In the genomic region with DNA sequence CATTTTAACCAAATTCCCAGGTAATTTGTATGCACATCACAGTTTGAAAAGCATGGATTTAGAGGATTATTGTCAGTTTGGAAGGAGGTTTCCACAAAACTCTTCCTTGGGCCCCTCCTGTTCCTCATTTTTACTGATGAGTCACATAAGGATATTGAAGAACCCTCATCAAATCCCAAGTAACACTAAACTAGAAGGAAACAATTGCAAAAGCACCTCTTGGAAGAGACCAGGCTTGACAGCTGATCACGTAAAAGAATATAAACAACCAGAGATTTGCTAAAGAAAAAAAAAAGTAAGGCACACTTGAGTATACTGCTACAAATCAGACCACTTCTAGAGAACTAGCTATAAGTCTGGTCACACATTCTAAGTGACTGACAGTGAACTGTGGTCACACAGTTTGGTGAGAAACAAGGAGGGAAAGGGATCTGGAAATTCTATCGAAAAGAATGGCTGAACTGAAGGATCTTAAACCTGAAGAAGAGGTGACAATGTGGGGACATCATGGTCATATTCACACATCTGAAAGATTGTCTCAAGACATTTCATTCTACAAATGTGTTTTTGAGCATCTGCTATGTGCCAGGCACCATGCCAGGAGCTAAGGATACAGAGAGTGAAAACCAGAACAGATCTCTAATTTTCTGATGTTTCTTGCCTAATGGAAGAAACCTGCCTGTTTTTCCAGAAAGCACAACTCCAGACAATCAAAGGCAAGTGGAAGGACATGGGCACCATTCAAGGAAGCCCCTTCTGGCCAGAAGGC, we compare ENCODE assay signal across 15 cellular contexts. TPM values are rescaled to one million over a fixed set of nuclear protein-coding genes. Genes with fewer than 3 reads are reported as not detected.
DNase-seq lines count a peak whose midpoint lies in the region; ATAC-seq and TF ChIP-seq lines count a peak whose summit lies in the region.
"Had no signal": no experiment of that assay in that cellular context is flagged by ENCODE, and none has a peak within 500 bp of the region (broad histone marks: within the 10 kb centered on the region; RNA-seq: fewer than 3 reads in every experiment).

No MANE protein-coding gene starts in this region.

- no peak for TF ChIP-seq EP300 in SK-N-SH (IDR thresholded peaks at IDR 0.05; ENCODE audit: borderline replicate concordance in 1 of 2, low read depth in 1 of 2, low read length in 1 of 2)
- peak in 1 of 2 donors; percentile 48 for TF ChIP-seq EP300 in tibial nerve (IDR thresholded peaks at IDR 0.05)

- H3K79me2 ChIP-seq in SK-N-SH (ENCODE audit: insufficient read depth), result peaks cover 34% of the 10 kb centered on the region; the same call in 1 of the 2 replicates
- H3K79me2 ChIP-seq in MM.1S (ENCODE audit: low read length), result no peaks in the 10 kb centered on the region

- TF ChIP-seq RAD21 in SK-N-SH (IDR thresholded peaks at IDR 0.05; ENCODE audit: low read length), result no peak

- H3K27ac ChIP-seq in SK-N-SH (ENCODE audit: low read depth in 2 of 2, low read length in 1 of 2) (no peak overlapping the region), tibial nerve (peak overlapping the region in 3 of 4 donors; percentile 28 to 76 (median 31)), MM.1S (ENCODE audit: low read length) (no peak overlapping the region)
- H3K27ac ChIP-seq: WERI-Rb-1 had no signal

- ATAC-seq in SK-N-SH treated with all-trans-retinoic acid at 6 μM for 48 hours (peak; percentile 28; the same call in 2 of the 3 replicates), mucosa of descending colon (peak; percentile 20), GM21619 (IDR thresholded peaks at IDR 0.05; ENCODE audit: unreplicated experiment) (no peak)
- ATAC-seq: left colon; naive thymus-derived CD8-positive, alpha-beta T cell had no signal

- CTCF ChIA-PET in SK-N-SH (lab: Yijun Ruan, JAX), result interaction anchor here (1.0 to 2.1 kb wide), 3 partner anchors 14 to 61 kb away, joined by 3 to 7 read pairs (median 3); no protein-coding TSS in a partner anchor
- CTCF ChIA-PET in GM10248 (lab: Yijun Ruan, JAX), result interaction anchor here (0.9 to 1.5 kb wide), 5 partner anchors 10 to 18 kb away, joined by 3 to 5 read pairs (median 4); no protein-coding TSS in a partner anchor

- H4K20me1 ChIP-seq in SK-N-SH (ENCODE audit: insufficient read depth) (no peaks in the 10 kb centered on the region), MM.1S (ENCODE audit: insufficient read depth, low read length) (no peaks in the 10 kb centered on the region)

- H2AFZ ChIP-seq in SK-N-SH (ENCODE audit: low read depth) (no peak overlapping the region), MM.1S (ENCODE audit: low read length) (no peak overlapping the region)

- POLR2A ChIA-PET in SK-N-SH (lab: Yijun Ruan, JAX), result no interaction called here
- POLR2A ChIA-PET in GM10248 (lab: Yijun Ruan, JAX), result no interaction called here

- TF ChIP-seq CTCF in SK-N-SH (IDR thresholded peaks at IDR 0.05), result no peak
- TF ChIP-seq CTCF in choroid plexus epithelial cell (conservative IDR thresholded peaks at IDR 0.05; ENCODE audit: low read depth, low read length), result no peak
- no peak for TF ChIP-seq CTCF in mucosa of descending colon (IDR thresholded peaks at IDR 0.05)
- no peak for TF ChIP-seq CTCF in tibial nerve (IDR thresholded peaks at IDR 0.05)
- TF ChIP-seq CTCF in GM10248 (IDR thresholded peaks at IDR 0.05; ENCODE audit: control extremely low read depth, extremely low read depth, low read depth, missing control alignments), result no peak
- no peak for TF ChIP-seq CTCF in MM.1S (IDR thresholded peaks at IDR 0.05; ENCODE audit: low read length)

- H3K4me1 ChIP-seq in SK-N-SH (ENCODE audit: control insufficient read depth in 1 of 2, insufficient read depth in 2 of 2, low read depth in 1 of 2, low read length in 1 of 2) (peaks cover 0 to 7% of the 10 kb centered on the region in 2 experiments; a peak in 2 of 4 replicates), mucosa of descending colon (ENCODE audit: low read depth) (peaks cover 4% of the 10 kb centered on the region), tibial nerve (peaks cover 0 to 35% (median 4%) of the 10 kb centered on the region in 4 donors), MM.1S (ENCODE audit: low read length) (no peaks in the 10 kb centered on the region)
- H3K4me1 ChIP-seq: uterus had no signal

- no peak for DNase-seq in SK-N-SH
- peak; percentile 55 for DNase-seq in choroid plexus epithelial cell (ENCODE audit: low read depth)
- DNase-seq in mucosa of descending colon, result no peak
- DNase-seq in tibial nerve (ENCODE audit: low spot score in 2 of 2), result peak; percentile 34 to 59
- no peak for DNase-seq in GM10248 (ENCODE audit: extremely low spot score)
- no peak for DNase-seq in MM.1S
- DNase-seq: activated gamma-delta T cell; GF-D8; left colon; naive thymus-derived CD8-positive, alpha-beta T cell; stimulated activated CD4-positive, alpha-beta T cell treated with anti-CD3 and anti-CD28 coated beads, Interleukin-4, amount 100 ng/mL, for 24 hours; uterus; WERI-Rb-1 had no signal

- no peaks in the 10 kb centered on the region for H3K27me3 ChIP-seq in SK-N-SH (ENCODE audit: insufficient read depth)
- H3K27me3 ChIP-seq in tibial nerve, result no peaks in the 10 kb centered on the region
- H3K27me3 ChIP-seq in MM.1S (replicated peaks; ENCODE audit: insufficient read depth, low read length), result no peaks in the 10 kb centered on the region
- H3K27me3 ChIP-seq: uterus had no signal

- 97% methylated on average over 2 of the region's 2 CpGs for whole genome bisulfite sequencing in SK-N-SH (ENCODE audit: low lambda C conversion rate)
- WGBS in tibial nerve, 2 donors, result 72 to 80% methylated on average over 2 of the region's 2 CpGs

- H3K4me2 ChIP-seq in SK-N-SH, result no peak overlapping the region
- H3K4me2 ChIP-seq in MM.1S (ENCODE audit: low read depth, low read length), result no peak overlapping the region

- TF ChIP-seq POLR2A in tibial nerve (IDR thresholded peaks at IDR 0.05), result no peak

- H3F3A ChIP-seq in SK-N-SH (replicated peaks; ENCODE audit: insufficient read depth) (no peaks in the 10 kb centered on the region), MM.1S (ENCODE audit: insufficient read depth, low read length) (no peaks in the 10 kb centered on the region)

- H3K36me3 ChIP-seq in SK-N-SH (replicated peaks in 1 of 2; ENCODE audit: control insufficient read depth in 1 of 2, insufficient read depth in 2 of 2, low read length in 1 of 2), result no peaks in the 10 kb centered on the region
- no peaks in the 10 kb centered on the region for H3K36me3 ChIP-seq in mucosa of descending colon (ENCODE audit: low read depth)
- no peaks in the 10 kb centered on the region for H3K36me3 ChIP-seq in tibial nerve
- H3K36me3 ChIP-seq in MM.1S (replicated peaks; ENCODE audit: insufficient read depth, low read length), result no peaks in the 10 kb centered on the region
- H3K36me3 ChIP-seq: uterus, WERI-Rb-1 had no signal

- H3K9ac ChIP-seq in SK-N-SH (no peak overlapping the region), MM.1S (ENCODE audit: low read length) (no peak overlapping the region)

- intact Hi-C loops in mucosa of descending colon (cut with DNase I, micrococcal nuclease), result no loop called here

- H3K9me2 ChIP-seq in SK-N-SH (no peaks in the 10 kb centered on the region), MM.1S (replicated peaks; ENCODE audit: insufficient read depth, low read length) (no peaks in the 10 kb centered on the region)

- H3K9me3 ChIP-seq in SK-N-SH (no peaks in the 10 kb centered on the region), mucosa of descending colon (no peaks in the 10 kb centered on the region), tibial nerve (no peaks in the 10 kb centered on the region), MM.1S (replicated peaks; ENCODE audit: insufficient read depth, low read length) (no peaks in the 10 kb centered on the region)
- H3K9me3 ChIP-seq: uterus had no signal

- H3K4me3 ChIP-seq in SK-N-SH (ENCODE audit: low read depth in 2 of 2, low read length in 1 of 2) (no peak overlapping the region), choroid plexus epithelial cell (ENCODE audit: low read depth, low read length) (no peak overlapping the region), mucosa of descending colon (no peak overlapping the region), tibial nerve (no peak overlapping the region), MM.1S (ENCODE audit: low read length) (no peak overlapping the region)
- H3K4me3 ChIP-seq: uterus had no signal

TF ChIP-seq in SK-N-SH treated with all-trans-retinoic acid at 6 μM for 48 hours, 23 proteins besides CTCF, POLR2A, EP300 and RAD21 (continues in another document):
- TF ChIP-seq GLIS3 (CRISPR knock-in tag; IDR thresholded peaks at IDR 0.05), result no peak

TF ChIP-seq in SK-N-SH, 30 proteins besides CTCF, POLR2A, EP300 and RAD21 (continues in another document):
- TF ChIP-seq, protein P1, sequence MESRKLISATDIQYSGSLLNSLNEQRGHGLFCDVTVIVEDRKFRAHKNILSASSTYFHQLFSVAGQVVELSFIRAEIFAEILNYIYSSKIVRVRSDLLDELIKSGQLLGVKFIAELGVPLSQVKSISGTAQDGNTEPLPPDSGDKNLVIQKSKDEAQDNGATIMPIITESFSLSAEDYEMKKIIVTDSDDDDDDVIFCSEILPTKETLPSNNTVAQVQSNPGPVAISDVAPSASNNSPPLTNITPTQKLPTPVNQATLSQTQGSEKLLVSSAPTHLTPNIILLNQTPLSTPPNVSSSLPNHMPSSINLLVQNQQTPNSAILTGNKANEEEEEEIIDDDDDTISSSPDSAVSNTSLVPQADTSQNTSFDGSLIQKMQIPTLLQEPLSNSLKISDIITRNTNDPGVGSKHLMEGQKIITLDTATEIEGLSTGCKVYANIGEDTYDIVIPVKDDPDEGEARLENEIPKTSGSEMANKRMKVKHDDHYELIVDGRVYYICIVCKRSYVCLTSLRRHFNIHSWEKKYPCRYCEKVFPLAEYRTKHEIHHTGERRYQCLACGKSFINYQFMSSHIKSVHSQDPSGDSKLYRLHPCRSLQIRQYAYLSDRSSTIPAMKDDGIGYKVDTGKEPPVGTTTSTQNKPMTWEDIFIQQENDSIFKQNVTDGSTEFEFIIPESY (IDR thresholded peaks at IDR 0.05; ENCODE audit: borderline replicate concordance, low read depth), result no peak
- TF ChIP-seq SMC3 (IDR thresholded peaks at IDR 0.05; ENCODE audit: low read depth, low read length) (no peak), RCOR1 (IDR thresholded peaks at IDR 0.05; ENCODE audit: low read length) (no peak), EZH2phosphoT487 (IDR thresholded peaks at IDR 0.05; ENCODE audit: borderline replicate concordance, low read depth) (no peak), MXI1 (IDR thresholded peaks at IDR 0.05; ENCODE audit: low read depth, low read length) (no peak)

RNA-seq across cellular contexts. Expression of a gene that starts 24.1 kb away (rescaled TPM):
- 6.0 and 6.9 TPM in 2 replicates for polyA plus RNA-seq in SK-N-SH (2012; rRNA removed)
- polyA plus RNA-seq in SK-N-SH (2012; cell fraction: cytosol; rRNA removed), result 5.7 and 6.2 TPM in 2 replicates
- polyA plus RNA-seq in SK-N-SH (2012; cell fraction: nucleus; rRNA removed), result 9.9 and 11.4 TPM in 2 replicates
- total RNA-seq in mucosa of descending colon, result 10 to 100 TPM; 24.5 to 84.5 (median 32.8) TPM
- 10 to 100 TPM; 47.1 to 58.6 (median 50.7) TPM for total RNA-seq in tibial nerve

RNA-seq across cellular contexts. Expression of a gene that starts 47.2 kb away (rescaled TPM):
- polyA plus RNA-seq in SK-N-SH (2012; rRNA removed), result 0.21 and 0.34 TPM in 2 replicates
- 0.05 and 0.09 TPM in 2 replicates for polyA plus RNA-seq in SK-N-SH (2012; cell fraction: cytosol; rRNA removed)
- 1.8 and 1.9 TPM in 2 replicates for polyA plus RNA-seq in SK-N-SH (2012; cell fraction: nucleus; rRNA removed)
- total RNA-seq in mucosa of descending colon (10 to 100 TPM; 48.0 to 73.3 (median 52.7) TPM), tibial nerve (10 to 100 TPM; 24.5 to 64.8 (median 36.5) TPM)

Comparison
In these comparisons a context has a peak if more than half of its experiments do, and no peak if none do; other contexts are left out.
1. DNase-seq: peak in choroid plexus epithelial cell (single experiment) and tibial nerve (2 of 2); none in SK-N-SH (single experiment), mucosa of descending colon (0 of 3), GM10248 (single experiment) and MM.1S (single experiment).
2. H3K27ac ChIP-seq: peak in tibial nerve (3 of 4); none in SK-N-SH (0 of 2) and MM.1S (single experiment).